Comparison of ENCODE assay signal across 21 cellular contexts in the genomic region with DNA sequence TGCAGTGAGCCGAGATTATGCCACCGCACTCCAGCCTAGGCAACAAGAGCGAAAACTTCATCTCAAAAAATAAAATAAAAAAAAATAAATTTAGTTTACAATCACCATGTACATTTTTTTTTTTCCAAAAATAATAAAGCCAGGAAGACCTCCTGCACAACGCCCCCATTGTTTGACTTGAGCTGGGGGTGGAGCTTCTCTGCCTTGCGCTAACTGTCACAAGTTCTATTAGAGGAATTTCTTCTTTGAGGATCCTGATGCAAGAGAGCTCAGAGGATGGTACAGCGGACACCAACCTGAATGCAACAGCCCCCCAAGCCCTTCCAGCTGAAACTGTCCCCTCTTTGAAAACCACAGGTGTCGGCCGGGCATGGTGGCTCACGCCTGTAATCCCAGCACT.
"Had no signal": no experiment of that assay in that cellular context is flagged by ENCODE, and none has a peak within 500 bp of the region (broad histone marks: within the 10 kb centered on the region; RNA-seq: fewer than 3 reads in every experiment).

No MANE protein-coding gene starts in this region.

- H3K4me2 ChIP-seq: KMS-11 had no signal

- ATAC-seq: K562 had no signal

- H3K36me3 ChIP-seq: SJSA1 had no signal

- DNase-seq: Kasumi-1, MM.1S, NCI-H1092 treated with DMSO at 0.1 percent for 48 hours, NCI-H1436, NCI-H187, NCI-H2029, NCI-H2081 treated with DMSO at 0.1 percent for 48 hours, NCI-H2171, NCI-H226, NCI-H446, NCI-H510A, NCI-H524 treated with DMSO at 0.1 percent for 48 hours, NCI-H69, NCI-H774, Right ventricle myocardium superior, RPMI8226, SIG-M5 had no signal

- H3K9ac ChIP-seq: KMS-11 had no signal

- H3K27me3 ChIP-seq: SJSA1 had no signal

- H3K27ac ChIP-seq: HL-60, KMS-11 had no signal

- H3K9me3 ChIP-seq: SJSA1 had no signal

- H3K4me3 ChIP-seq: K562, SJSA1 had no signal
